Comparison of ENCODE assay signal across 31 cellular contexts in the genomic region with DNA sequence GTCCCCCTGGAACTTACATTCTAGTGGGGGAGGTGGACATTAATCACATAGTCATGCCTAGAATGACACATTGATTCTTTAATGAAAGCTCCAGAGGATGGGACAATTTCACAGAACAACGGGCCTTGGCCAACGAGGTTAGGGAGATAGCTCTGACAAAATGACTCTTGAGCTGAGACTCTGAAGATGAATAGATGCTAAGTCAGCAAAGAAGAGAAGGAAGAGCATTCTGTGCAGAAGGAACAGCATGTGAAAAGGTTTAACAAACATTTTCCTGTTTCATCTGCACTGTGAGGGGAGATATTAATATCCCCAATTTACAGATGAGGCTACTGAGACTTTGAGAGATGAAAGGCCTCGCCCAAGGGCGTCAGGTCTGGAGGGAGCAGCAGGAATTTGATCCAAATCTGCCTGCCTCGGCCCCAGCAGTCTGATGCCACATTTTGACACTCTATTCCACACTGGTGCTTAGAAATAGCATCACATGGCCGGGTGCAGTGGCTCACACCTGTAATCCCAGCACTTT.
"Had no signal": no experiment of that assay in that cellular context is flagged by ENCODE, and none has a peak within 500 bp of the region (broad histone marks: within the 10 kb centered on the region; RNA-seq: fewer than 3 reads in every experiment).

No MANE protein-coding gene starts in this region.

- H3K36me3 ChIP-seq: brain microvascular endothelial cell, Peyer's patch, WERI-Rb-1 had no signal

- H3K27me3 ChIP-seq: Peyer's patch had no signal

- DNase-seq: activated CD4-positive, alpha-beta memory T cell treated with anti-CD3 and anti-CD28 coated beads, Interleukin-2, amount 10 ng/mL, durations not matched to agents 7 days and 5 days; activated CD4-positive, alpha-beta T cell treated with anti-CD3 and anti-CD28 coated beads for 1 hour; activated CD4-positive, alpha-beta T cell treated with anti-CD3 and anti-CD28 coated beads for 48 hours; activated CD4-positive, CD25-positive, alpha-beta regulatory T cell; activated CD8-positive, alpha-beta memory T cell treated with anti-CD3 and anti-CD28 coated beads for 24 hours; activated CD8-positive, alpha-beta memory T cell treated with anti-CD3 and anti-CD28 coated beads, Interleukin-2, amount 10 ng/mL, durations not matched to agents 7 days and 5 days; activated CD8-positive, alpha-beta memory T cell treated with anti-CD3 and anti-CD28 coated beads, Interleukin-2, amount 50 U/mL, for 48 hours; activated effector memory CD4-positive, alpha-beta T cell treated with anti-CD3 and anti-CD28 coated beads, Interleukin-2, amount 50 U/mL, for 16 hours; activated naive CD4-positive, alpha-beta T cell; activated naive CD4-positive, alpha-beta T cell treated with anti-CD3 and anti-CD28 coated beads, Interleukin-2, amount 50 U/mL, for 16 hours; activated naive CD8-positive, alpha-beta T cell treated with anti-CD3 and anti-CD28 coated beads for 36 hours; activated T-cell treated with anti-CD3 and anti-CD28 coated beads, Interleukin-2, amount 50 U/mL, for 48 hours; amniotic stem cell; aorta; brain microvascular endothelial cell; central memory CD4-positive, alpha-beta T cell; Karpas-422; NCI-H1048; NCI-H1105 treated with DMSO at 0.1 percent for 48 hours; NCI-H1436; NCI-H1694; NCI-H1930; NCI-H2081 treated with DMSO at 0.1 percent for 48 hours; NCI-H226; NCI-H446 treated with DMSO at 0.1 percent for 48 hours; NCI-H524; Peyer's patch; RPMI8226; SHP77 treated with DMSO at 0.1 percent for 48 hours; T1000; WERI-Rb-1 had no signal

- ATAC-seq: activated CD8-positive, alpha-beta memory T cell treated with anti-CD3 and anti-CD28 coated beads, Interleukin-2, amount 10 ng/mL, durations not matched to agents 7 days and 5 days had no signal

- H3K4me3 ChIP-seq: Peyer's patch had no signal

- H3K27ac ChIP-seq: brain microvascular endothelial cell, Peyer's patch, WERI-Rb-1 had no signal

- H3K9me3 ChIP-seq: Peyer's patch had no signal

- H3K4me1 ChIP-seq: Peyer's patch had no signal
